13 cellular contexts compared by ENCODE assay signal in genomic region chr1:232953176-232953524, GRCh38. TPM values are rescaled to one million over a fixed set of nuclear protein-coding genes. Genes with fewer than 3 reads are reported as not detected.
DNase-seq lines count a peak whose midpoint lies in the region; ATAC-seq, FAIRE-seq and TF ChIP-seq lines count a peak whose summit lies in the region.
"Had no signal": no experiment of that assay in that cellular context is flagged by ENCODE, and none has a peak within 500 bp of the region (broad histone marks: within the 10 kb centered on the region; RNA-seq: fewer than 3 reads in every experiment).

No MANE protein-coding gene starts in this region.

- TF ChIP-seq CTCF in activated CD8-positive, alpha-beta T cell treated with anti-CD3 and anti-CD28 coated beads for 36 hours (IDR thresholded peaks at IDR 0.05) = peak; percentile 36
- TF ChIP-seq CTCF in astrocyte (IDR thresholded peaks at IDR 0.05; ENCODE audit: insufficient read depth, low read depth, low read length) (no peak), neural crest cell (conservative IDR thresholded peaks at IDR 0.05) (peak; percentile 7)

- CTCF ChIA-PET in activated CD8-positive, alpha-beta T cell treated with anti-CD3 and anti-CD28 coated beads for 36 hours (lab: Charles Lee) = interaction anchor here (0.8 to 3.1 kb wide), 7 partner anchors 8 to 153 kb away, joined by 3 to 17 read pairs (median 4); no protein-coding TSS in a partner anchor
- CTCF ChIA-PET in activated CD8-positive, alpha-beta T cell treated with anti-CD3 and anti-CD28 coated beads, Interleukin-2, amount 10 ng/mL, durations not matched to agents 7 days and 5 days (lab: Charles Lee) = interaction anchor here (0.7 to 1.2 kb wide), 10 partner anchors 9 to 160 kb away, joined by 3 to 8 read pairs (median 4); no protein-coding TSS in a partner anchor

- no peaks in the 10 kb centered on the region for H4K20me1 ChIP-seq in astrocyte (ENCODE audit: insufficient read depth, low read length)

- intact Hi-C loops in activated CD8-positive, alpha-beta T cell treated with anti-CD3 and anti-CD28 coated beads for 36 hours (cut with micrococcal nuclease) = loop anchor here (10.0 kb wide), 1 partner anchor 318 kb away; the partner anchor contains the start of gene SIPA1L2

- H3K4me1 ChIP-seq in HUES6 (ENCODE audit: control insufficient read depth, insufficient read depth, low read length) (peaks cover 34% of the 10 kb centered on the region), astrocyte (ENCODE audit: insufficient read depth, low read length) (peaks cover 23% of the 10 kb centered on the region)

- no peaks in the 10 kb centered on the region for H3K9me3 Mint-ChIP-seq in activated CD8-positive, alpha-beta T cell treated with anti-CD3 and anti-CD28 coated beads for 36 hours
- no peaks in the 10 kb centered on the region for H3K9me3 Mint-ChIP-seq in activated CD8-positive, alpha-beta T cell treated with anti-CD3 and anti-CD28 coated beads, Interleukin-2, amount 10 ng/mL, durations not matched to agents 7 days and 5 days (ENCODE audit: insufficient read depth)
- peaks cover 2% of the 10 kb centered on the region for H3K9me3 Mint-ChIP-seq in astrocyte (ENCODE audit: unreplicated experiment)
- H3K9me3 Mint-ChIP-seq in neural crest cell = peaks cover 4% of the 10 kb centered on the region

- H3K4me1 Mint-ChIP-seq in activated CD8-positive, alpha-beta T cell treated with anti-CD3 and anti-CD28 coated beads for 36 hours (ENCODE audit: low read depth) = peaks cover 33% of the 10 kb centered on the region
- H3K4me1 Mint-ChIP-seq in activated CD8-positive, alpha-beta T cell treated with anti-CD3 and anti-CD28 coated beads, Interleukin-2, amount 10 ng/mL, durations not matched to agents 7 days and 5 days (ENCODE audit: low read depth) = peaks cover 37% of the 10 kb centered on the region
- H3K4me1 Mint-ChIP-seq in astrocyte (ENCODE audit: low read depth, unreplicated experiment) (peaks cover 45% of the 10 kb centered on the region), neural crest cell (peaks cover 42% of the 10 kb centered on the region)

- H3K79me2 ChIP-seq in astrocyte (ENCODE audit: insufficient read depth, low read length) = peaks cover 29% of the 10 kb centered on the region

- H3K27me3 ChIP-seq in HUES6 (ENCODE audit: control insufficient read depth, insufficient read depth, low read length) = no peaks in the 10 kb centered on the region
- H3K27me3 ChIP-seq in astrocyte (ENCODE audit: insufficient read depth, low read length) = no peaks in the 10 kb centered on the region

- no peak for DNase-seq in activated CD8-positive, alpha-beta T cell treated with anti-CD3 and anti-CD28 coated beads for 36 hours
- DNase-seq in activated CD8-positive, alpha-beta T cell treated with anti-CD3 and anti-CD28 coated beads, Interleukin-2, amount 10 ng/mL, durations not matched to agents 7 days and 5 days = no peak
- DNase-seq in astrocyte (ENCODE audit: low read depth) (no peak), neural crest cell (ENCODE audit: low read depth, low spot score) (no peak), NCI-H1930 (lab: John Stamatoyannopoulos, UW) (no peak), NCI-H2029 treated with DMSO at 0.1 percent for 48 hours (lab: John Stamatoyannopoulos, UW) (no peak), GM19239 (ENCODE audit: insufficient read length, low spot score) (no peak)
- DNase-seq: left ventricle myocardium inferior; NCI-H1092; NCI-H2107; stimulated activated naive CD4-positive, alpha-beta T cell treated with Interleukin-2 at 50 U/mL for 16 hours had no signal

- H3K27ac Mint-ChIP-seq in activated CD8-positive, alpha-beta T cell treated with anti-CD3 and anti-CD28 coated beads for 36 hours = no peak overlapping the region
- no peak overlapping the region for H3K27ac Mint-ChIP-seq in activated CD8-positive, alpha-beta T cell treated with anti-CD3 and anti-CD28 coated beads, Interleukin-2, amount 10 ng/mL, durations not matched to agents 7 days and 5 days
- H3K27ac Mint-ChIP-seq in astrocyte (ENCODE audit: unreplicated experiment) (peak overlapping the region; percentile 97), neural crest cell (ENCODE audit: unreplicated experiment) (no peak overlapping the region)
- H3K27ac Mint-ChIP-seq: activated CD4-positive, alpha-beta memory T cell treated with anti-CD3 and anti-CD28 coated beads for 36 hours had no signal

- H3K9ac ChIP-seq in HUES6 (ENCODE audit: low read length) (no peak overlapping the region), astrocyte (ENCODE audit: low read length) (no peak overlapping the region)

- H3K27ac ChIP-seq in HUES6 (ENCODE audit: low read depth, low read length) = no peak overlapping the region
- no peak overlapping the region for H3K27ac ChIP-seq in astrocyte (ENCODE audit: low read depth, low read length)
- H3K27ac ChIP-seq: left ventricle myocardium inferior had no signal

- peaks cover 4% of the 10 kb centered on the region; the same call in 1 of the 2 replicates for H3K9me3 ChIP-seq in HUES6 (ENCODE audit: control insufficient read depth, insufficient read depth, low read depth, low read length)
- peaks cover 1% of the 10 kb centered on the region for H3K9me3 ChIP-seq in astrocyte (ENCODE audit: insufficient read depth, low read depth, low read length)

- H3K36me3 ChIP-seq in HUES6 (ENCODE audit: control insufficient read depth, insufficient read depth, low read length) (peaks cover 23% of the 10 kb centered on the region), astrocyte (ENCODE audit: insufficient read depth, low read length) (no peaks in the 10 kb centered on the region)

- H3K36me3 Mint-ChIP-seq in activated CD8-positive, alpha-beta T cell treated with anti-CD3 and anti-CD28 coated beads for 36 hours (ENCODE audit: low read depth) = peaks cover 20% of the 10 kb centered on the region
- H3K36me3 Mint-ChIP-seq in activated CD8-positive, alpha-beta T cell treated with anti-CD3 and anti-CD28 coated beads, Interleukin-2, amount 10 ng/mL, durations not matched to agents 7 days and 5 days (ENCODE audit: low read depth) = peaks cover 28% of the 10 kb centered on the region
- peaks cover 10% of the 10 kb centered on the region for H3K36me3 Mint-ChIP-seq in astrocyte (ENCODE audit: low read depth, unreplicated experiment)
- peaks cover 20% of the 10 kb centered on the region for H3K36me3 Mint-ChIP-seq in neural crest cell (ENCODE audit: low read depth)

- H3K4me3 ChIP-seq in HUES6 (ENCODE audit: low read depth, low read length) (0 out of 2 replicates have a peak overlapping the region, but pooled peaks have one; percentile 13), astrocyte (ENCODE audit: insufficient read depth, low read depth, low read length) (no peak overlapping the region)
- H3K4me3 ChIP-seq: left ventricle myocardium inferior had no signal

- POLR2A ChIA-PET in activated CD8-positive, alpha-beta T cell treated with anti-CD3 and anti-CD28 coated beads for 36 hours (lab: Charles Lee) = no interaction called here
- POLR2A ChIA-PET in activated CD8-positive, alpha-beta T cell treated with anti-CD3 and anti-CD28 coated beads, Interleukin-2, amount 10 ng/mL, durations not matched to agents 7 days and 5 days (lab: Charles Lee) = no interaction called here

- FAIRE-seq in astrocyte (lab: Jason Lieb, UNC) (no peak), GM19239 (lab: Jason Lieb, UNC) (no peak)

- no peak for ATAC-seq in activated CD8-positive, alpha-beta T cell treated with anti-CD3 and anti-CD28 coated beads for 36 hours
- ATAC-seq in activated CD8-positive, alpha-beta T cell treated with anti-CD3 and anti-CD28 coated beads, Interleukin-2, amount 10 ng/mL, durations not matched to agents 7 days and 5 days = no peak

- H3K4me3 Mint-ChIP-seq in activated CD8-positive, alpha-beta T cell treated with anti-CD3 and anti-CD28 coated beads for 36 hours = no peak overlapping the region
- H3K4me3 Mint-ChIP-seq in activated CD8-positive, alpha-beta T cell treated with anti-CD3 and anti-CD28 coated beads, Interleukin-2, amount 10 ng/mL, durations not matched to agents 7 days and 5 days = no peak overlapping the region
- H3K4me3 Mint-ChIP-seq in astrocyte (ENCODE audit: unreplicated experiment) (no peak overlapping the region), neural crest cell (peak overlapping the region; percentile 97)
- H3K4me3 Mint-ChIP-seq: activated CD4-positive, alpha-beta memory T cell treated with anti-CD3 and anti-CD28 coated beads for 36 hours had no signal

- H3K4me2 ChIP-seq in astrocyte (ENCODE audit: low read length) = no peak overlapping the region

- H3K27me3 Mint-ChIP-seq in activated CD8-positive, alpha-beta T cell treated with anti-CD3 and anti-CD28 coated beads for 36 hours = no peaks in the 10 kb centered on the region
- no peaks in the 10 kb centered on the region for H3K27me3 Mint-ChIP-seq in activated CD8-positive, alpha-beta T cell treated with anti-CD3 and anti-CD28 coated beads, Interleukin-2, amount 10 ng/mL, durations not matched to agents 7 days and 5 days (ENCODE audit: low read depth)
- no peaks in the 10 kb centered on the region for H3K27me3 Mint-ChIP-seq in astrocyte (ENCODE audit: low read depth, unreplicated experiment)
- H3K27me3 Mint-ChIP-seq in neural crest cell (ENCODE audit: low read depth) = no peaks in the 10 kb centered on the region
- H3K27me3 Mint-ChIP-seq: activated CD4-positive, alpha-beta memory T cell treated with anti-CD3 and anti-CD28 coated beads for 36 hours had no signal

- no peak overlapping the region for H2AFZ ChIP-seq in astrocyte (ENCODE audit: low read depth, low read length)

RNA-seq across cellular contexts. Expression of gene NTPCR, which starts 2.7 kb away (rescaled TPM):
- 10 to 100 TPM; 30.4 to 35.0 TPM for total RNA-seq in activated CD8-positive, alpha-beta T cell treated with anti-CD3 and anti-CD28 coated beads for 36 hours
- 10 to 100 TPM; 21.0 to 23.5 TPM for total RNA-seq in activated CD8-positive, alpha-beta T cell treated with anti-CD3 and anti-CD28 coated beads, Interleukin-2, amount 10 ng/mL, durations not matched to agents 7 days and 5 days
- total RNA-seq in astrocyte (41.5 and 54.5 TPM in 2 replicates), neural crest cell (55.5 and 60.0 TPM in 2 replicates)
